9 cellular contexts compared by ENCODE assay signal in the genomic region with DNA sequence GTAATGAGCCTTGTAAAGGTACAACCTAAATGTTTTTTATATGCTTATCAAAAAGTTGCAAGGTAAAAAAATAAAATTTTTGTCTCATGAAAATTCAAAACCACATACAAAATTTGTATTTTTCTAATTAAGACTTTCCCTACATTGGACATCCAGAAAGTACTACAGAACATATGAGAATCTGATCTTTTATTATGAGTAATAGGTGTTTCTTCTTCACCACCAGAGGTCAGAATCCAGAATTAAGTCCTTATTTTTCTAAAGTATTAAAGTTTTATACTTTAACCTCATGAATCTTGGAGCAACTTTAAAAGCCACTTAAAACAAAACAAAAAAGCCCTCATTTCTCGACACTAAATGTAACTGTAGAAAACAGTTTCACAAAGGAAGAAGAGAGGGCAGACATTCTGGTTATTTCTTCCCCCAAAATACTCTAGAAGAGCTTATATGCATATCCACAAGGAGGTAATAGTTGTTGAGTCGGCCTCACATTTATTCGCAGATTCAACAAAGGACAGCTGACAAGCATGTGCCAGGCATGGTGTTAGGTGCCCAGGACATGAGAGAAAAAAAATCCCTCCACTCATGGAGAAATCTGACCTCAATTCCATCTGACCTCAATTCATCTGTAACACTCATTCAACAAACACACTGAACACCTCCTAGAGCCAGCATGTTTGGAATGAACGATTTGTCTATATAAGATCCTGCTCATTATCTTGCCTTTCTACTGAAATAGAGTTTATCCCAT.
A peak's percentile ranks its signal among the peaks of the same experiment; 100 is the strongest.
DNase-seq lines count a peak whose midpoint lies in the region; ATAC-seq and TF ChIP-seq lines count a peak whose summit lies in the region.
"Had no signal": no experiment of that assay in that cellular context is flagged by ENCODE, and none has a peak within 500 bp of the region (broad histone marks: within the 10 kb centered on the region; RNA-seq: fewer than 3 reads in every experiment).

No MANE protein-coding gene starts in this region.

- POLR2A ChIA-PET in Caco-2 (lab: Charles Lee), result no interaction called here

- H3K27ac ChIP-seq in muscle layer of colon (ENCODE audit: low read depth, low read length), result peak overlapping the region; percentile 33
- H3K27ac ChIP-seq: stomach had no signal

- TF ChIP-seq CTCF in Caco-2 (IDR thresholded peaks at IDR 0.05; ENCODE audit: insufficient read depth in 1 of 2, low read depth in 1 of 2, low read length in 1 of 2, severe bottlenecking in 1 of 2, unreplicated experiment in 1 of 2) (peak in 1 of 2 experiments; percentile 2), omental fat pad (IDR thresholded peaks at IDR 0.05) (no peak)

- intact Hi-C loops in Caco-2 (cut with micrococcal nuclease; ENCODE audit: unreplicated experiment), result loop anchor here (1.0 to 2.0 kb wide), 2 partner anchors 58 to 69 kb away; partner anchors contain the start of gene MLLT3

- no peaks in the 10 kb centered on the region for H3K9me3 Mint-ChIP-seq in activated T-cell treated with anti-CD3 and anti-CD28 coated beads, Interleukin-2, amount 50 U/mL, for 72 hours
- H3K9me3 Mint-ChIP-seq in Caco-2 (ENCODE audit: unreplicated experiment), result no peaks in the 10 kb centered on the region

- H3K36me3 ChIP-seq in muscle layer of colon (ENCODE audit: insufficient read depth, low read length) (no peaks in the 10 kb centered on the region), Caco-2 (ENCODE audit: control insufficient read depth, insufficient read depth, low read length) (no peaks in the 10 kb centered on the region)
- H3K36me3 ChIP-seq: stomach had no signal

- peak overlapping the region; percentile 34 for H3K27ac Mint-ChIP-seq in activated T-cell treated with anti-CD3 and anti-CD28 coated beads, Interleukin-2, amount 50 U/mL, for 72 hours
- no peak overlapping the region for H3K27ac Mint-ChIP-seq in Caco-2 (ENCODE audit: unreplicated experiment)

- CTCF ChIA-PET in Caco-2 (lab: Charles Lee), result interaction anchor here (0.6 to 1.1 kb wide), 2 partner anchors 69 to 269 kb away, joined by 3 to 5 read pairs; partner anchors contain the start of gene MLLT3

- H3K4me1 Mint-ChIP-seq in activated T-cell treated with anti-CD3 and anti-CD28 coated beads, Interleukin-2, amount 50 U/mL, for 72 hours (ENCODE audit: low read depth), result peaks cover 66% of the 10 kb centered on the region
- peaks cover 41% of the 10 kb centered on the region for H3K4me1 Mint-ChIP-seq in Caco-2 (ENCODE audit: low read depth, unreplicated experiment)

- ATAC-seq in activated T-cell treated with anti-CD3 and anti-CD28 coated beads, Interleukin-2, amount 50 U/mL, for 72 hours (replicated peaks in 1 of 2), result peak; percentile 51 to 56
- no peak for ATAC-seq in omental fat pad (ENCODE audit: low FRiP score)

- H3K4me1 ChIP-seq in muscle layer of colon (ENCODE audit: insufficient read depth, low read length) (peaks cover 42% of the 10 kb centered on the region), Caco-2 (peaks cover 36% of the 10 kb centered on the region)

- no peaks in the 10 kb centered on the region for H3K27me3 Mint-ChIP-seq in activated T-cell treated with anti-CD3 and anti-CD28 coated beads, Interleukin-2, amount 50 U/mL, for 72 hours (ENCODE audit: low read depth)
- no peaks in the 10 kb centered on the region for H3K27me3 Mint-ChIP-seq in Caco-2 (ENCODE audit: insufficient read depth, unreplicated experiment)

- no peaks in the 10 kb centered on the region for H3K9me3 ChIP-seq in muscle layer of colon (ENCODE audit: low read length)
- H3K9me3 ChIP-seq in Caco-2, result no peaks in the 10 kb centered on the region
- H3K9me3 ChIP-seq: stomach had no signal

- H3K27me3 ChIP-seq in muscle layer of colon (ENCODE audit: control insufficient read depth in 1 of 2, insufficient read depth in 2 of 2, low read length in 2 of 2) (no peaks in the 10 kb centered on the region), Caco-2 (replicated peaks; ENCODE audit: control insufficient read depth, insufficient read depth, low read length) (no peaks in the 10 kb centered on the region)
- H3K27me3 ChIP-seq: stomach had no signal

- H3K4me3 Mint-ChIP-seq in activated T-cell treated with anti-CD3 and anti-CD28 coated beads, Interleukin-2, amount 50 U/mL, for 72 hours, result peak overlapping the region; percentile 51 to 84
- no peak overlapping the region for H3K4me3 Mint-ChIP-seq in Caco-2 (ENCODE audit: unreplicated experiment)

- DNase-seq in ELR (ENCODE audit: low read depth) (peak; percentile 35), HCEC 1CT (peak; percentile 44), Caco-2 (no peak), NCI-H345 (lab: John Stamatoyannopoulos, UW) (no peak), omental fat pad (ENCODE audit: low spot score) (no peak)
- no peak for DNase-seq in activated T-cell treated with anti-CD3 and anti-CD28 coated beads, Interleukin-2, amount 50 U/mL, for 72 hours
- no peak for DNase-seq in stimulated activated CD4-positive, alpha-beta T cell treated with anti-CD3 and anti-CD28 coated beads, Interleukin-12 subunit alpha, Interleukin-12 subunit beta, amount 100 ng/mL, for 4 hours
- DNase-seq: stomach had no signal

- no TSS peak for BruUV-seq in Caco-2 (replicated peaks; lab: Mats Ljungman, UMichigan)

- H3K4me3 ChIP-seq in muscle layer of colon (ENCODE audit: low read depth in 1 of 2, low read length in 2 of 2), result no peak overlapping the region
- H3K4me3 ChIP-seq in Caco-2 (ENCODE audit: low read depth, low read length), result no peak overlapping the region
- H3K4me3 ChIP-seq: stomach had no signal

- no peak overlapping the region for H3K9ac ChIP-seq in muscle layer of colon (ENCODE audit: low read length)

- H3K36me3 Mint-ChIP-seq in activated T-cell treated with anti-CD3 and anti-CD28 coated beads, Interleukin-2, amount 50 U/mL, for 72 hours (ENCODE audit: insufficient read depth in 2 of 2), result peaks cover 2% of the 10 kb centered on the region in 2 donors
- no peaks in the 10 kb centered on the region for H3K36me3 Mint-ChIP-seq in Caco-2 (ENCODE audit: insufficient read depth, unreplicated experiment)

Comparison
In these comparisons a context has a peak if more than half of its experiments do, and no peak if none do; other contexts are left out.
1. DNase-seq: peak in ELR (single experiment) and HCEC 1CT (single experiment); none in activated T-cell treated with anti-CD3 and anti-CD28 coated beads, Interleukin-2, amount 50 U/mL, for 72 hours (0 of 2), stimulated activated CD4-positive, alpha-beta T cell treated with anti-CD3 and anti-CD28 coated beads, Interleukin-12 subunit alpha, Interleukin-12 subunit beta, amount 100 ng/mL, for 4 hours (single experiment), Caco-2 (0 of 2), NCI-H345 (single experiment) and omental fat pad (single experiment).